ENCODE assay signal across 8 cellular contexts in the genomic region with DNA sequence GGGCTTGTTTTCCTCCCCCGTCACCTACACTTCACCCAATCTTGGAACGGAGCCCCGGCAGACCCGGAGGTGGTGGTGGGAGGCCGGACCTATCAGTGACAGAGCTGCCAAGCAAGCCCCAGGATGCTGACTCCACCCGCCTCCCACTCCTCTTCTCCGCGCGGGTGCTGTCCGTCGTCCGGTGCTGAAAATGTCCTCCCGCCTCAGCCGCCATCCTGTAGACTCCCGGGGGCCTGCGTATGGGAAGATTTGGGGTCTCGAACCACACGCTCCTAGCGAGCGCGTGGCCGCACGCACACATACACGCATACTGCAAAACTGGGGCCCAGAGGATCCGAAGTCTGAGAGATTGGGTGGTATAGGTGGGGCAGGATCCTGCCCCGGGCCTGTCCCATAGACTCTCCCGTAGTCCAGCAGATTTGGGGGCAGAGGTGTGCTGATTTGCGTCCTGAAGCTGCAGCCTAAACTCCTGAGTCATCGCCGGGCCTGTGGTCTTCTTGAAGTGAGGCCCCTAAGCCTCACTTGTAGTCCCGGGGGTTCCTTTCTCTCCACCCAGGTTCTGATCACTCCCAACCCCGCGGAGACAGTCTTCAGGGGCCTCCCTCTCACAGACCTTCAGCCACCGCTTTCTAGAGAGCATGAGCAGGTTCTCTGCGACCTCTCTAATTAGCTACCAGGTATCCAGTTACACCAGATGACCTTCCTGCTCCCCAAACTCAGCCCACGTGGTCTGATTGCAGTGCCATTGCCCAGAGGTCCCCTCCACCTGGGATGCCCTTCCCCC. TPM values are rescaled to one million over a fixed set of nuclear protein-coding genes. Genes with fewer than 3 reads are reported as not detected.
DNase-seq lines count a peak whose midpoint lies in the region; ATAC-seq, FAIRE-seq and TF ChIP-seq lines count a peak whose summit lies in the region.

No MANE protein-coding gene starts in this region.

- H3K36me3 ChIP-seq in SU-DHL-6 (ENCODE audit: low read length) (no peaks in the 10 kb centered on the region), GM12878 (ENCODE audit: control insufficient read depth in 2 of 2, insufficient read depth in 2 of 2, low read length in 1 of 2) (no peaks in the 10 kb centered on the region; a peak in 1 of 4 replicates)

- H4K20me1 ChIP-seq in SU-DHL-6 (ENCODE audit: low read depth, low read length) = no peaks in the 10 kb centered on the region
- H4K20me1 ChIP-seq in GM12878 (ENCODE audit: control insufficient read depth, insufficient read depth) = no peaks in the 10 kb centered on the region; the same call in 1 of the 2 replicates

- H3K4me3 ChIP-seq in SU-DHL-6 (ENCODE audit: insufficient read depth, low read length, poor library complexity, severe bottlenecking) (peak overlapping the region; percentile 64), GM12878 (peak overlapping the region; percentile 79)

- peaks cover 0 to 4% (median 3%) of the 10 kb centered on the region in 3 donors for H3K36me3 Mint-ChIP-seq in immature natural killer cell

- DNase-seq in AG08396 (ENCODE audit: low spot score) = peak; percentile 85
- DNase-seq in GM12878 (ENCODE audit: low read depth, low spot score) = peak; percentile 45
- DNase-seq in immature natural killer cell = peak in 1 of 3 donors; percentile 78
- DNase-seq in stimulated activated CD4-positive, alpha-beta T cell treated with anti-CD3 and anti-CD28 coated beads, Interleukin-1b, Interleukin-23, amount 100 ng/mL, for 1 hour (ENCODE audit: low read depth in 2 of 2) = peak; percentile 29 to 62
- DNase-seq in D341Med (ENCODE audit: low spot score) = no peak

- no peaks in the 10 kb centered on the region for H3K9me3 ChIP-seq in SU-DHL-6 (ENCODE audit: insufficient read depth, low read length)
- no peaks in the 10 kb centered on the region for H3K9me3 ChIP-seq in GM12878 (replicated peaks; ENCODE audit: control insufficient read depth, insufficient read depth, low read length)

- CTCF ChIA-PET in GM12878 (lab: Yijun Ruan, JAX) = interaction anchor here (0.9 to 2.7 kb wide), 12 partner anchors 11 to 245 kb away, joined by 3 to 21 read pairs (median 5); partner anchors contain the start of genes MRPL11 and RAB1B

- H3K27me3 Mint-ChIP-seq in immature natural killer cell (ENCODE audit: low read depth in 3 of 3) = peaks cover 10 to 21% (median 15%) of the 10 kb centered on the region in 3 donors

- H3K9ac ChIP-seq in SU-DHL-6 (ENCODE audit: low read length) = peak overlapping the region; percentile 62
- peak overlapping the region; percentile 79 for H3K9ac ChIP-seq in GM12878 (ENCODE audit: control insufficient read depth, insufficient read depth, low read length)

- H3K27ac ChIP-seq in SU-DHL-6 (ENCODE audit: low read depth, low read length) (no peak overlapping the region), GM12878 (ENCODE audit: control insufficient read depth, insufficient read depth) (peak overlapping the region; percentile 76)

- intact Hi-C loops in GM12878 (cut with micrococcal nuclease; ENCODE audit: unreplicated experiment) = no loop called here

- H3K79me2 ChIP-seq in SU-DHL-6 (ENCODE audit: insufficient read depth, low read length) = no peaks in the 10 kb centered on the region
- H3K79me2 ChIP-seq in GM12878 (ENCODE audit: control insufficient read depth, insufficient read depth, low read length) = peaks cover 12% of the 10 kb centered on the region

- H3K4me1 ChIP-seq in GM12878 (ENCODE audit: control insufficient read depth, insufficient read depth, low read length) = peaks cover 15% of the 10 kb centered on the region

- peak overlapping the region; percentile 67 for H3K4me2 ChIP-seq in SU-DHL-6 (ENCODE audit: low read depth, low read length, poor library complexity, severe bottlenecking)
- H3K4me2 ChIP-seq in GM12878 (ENCODE audit: control insufficient read depth, insufficient read depth) = peak overlapping the region; percentile 92

- TF ChIP-seq CTCF in SU-DHL-6 (IDR thresholded peaks at IDR 0.05; ENCODE audit: insufficient read depth, low read length, poor library complexity, severe bottlenecking) (no peak), GM12878 (IDR thresholded peaks at IDR 0.05 in 2 of 3, conservative IDR thresholded peaks at IDR 0.05 in 1 of 3; ENCODE audit: control insufficient read depth in 2 of 3, extremely low read depth in 1 of 3, insufficient read depth in 1 of 3, low read depth in 3 of 3, low read length in 3 of 3) (no peak)

- H3K4me3 Mint-ChIP-seq in immature natural killer cell = peak overlapping the region; percentile 86 to 94 (median 92)

- RAD21 ChIA-PET in GM12878 (lab: Charles Lee; ENCODE audit: unreplicated experiment) = interaction anchor here (0.6 to 2.0 kb wide), 13 partner anchors 20 to 251 kb away, joined by 3 to 28 read pairs (median 4); partner anchors contain the start of genes BRMS1, PELI3 and RAB1B

- 12% methylated on average over 35 of the region's 36 CpGs for WGBS in GM12878 (ENCODE audit: insufficient coverage, insufficient replicate concordance, low lambda C conversion rate, missing lambda C conversion rate)

- POLR2A ChIA-PET in GM12878 (lab: Charles Lee) = interaction anchor here (0.7 to 2.4 kb wide), 16 partner anchors 8 to 1022 kb away, joined by 3 to 26 read pairs (median 3); partner anchors contain the start of genes BRMS1, FIBP and RAB1B

- H2AFZ ChIP-seq in SU-DHL-6 (ENCODE audit: low read depth, low read length, severe bottlenecking) (peak overlapping the region; percentile 76), GM12878 (ENCODE audit: control insufficient read depth, low read depth, low read length) (peak overlapping the region; percentile 97)

- H3F3A ChIP-seq in SU-DHL-6 (ENCODE audit: insufficient read depth) = no peaks in the 10 kb centered on the region

- no peak for TF ChIP-seq EP300 in GM12878 (IDR thresholded peaks at IDR 0.05; ENCODE audit: borderline replicate concordance in 1 of 2, control insufficient read depth in 1 of 2, low read depth in 2 of 2, low read length in 2 of 2)

- in situ Hi-C loops in GM12878 (cut with MboI) = no loop called here

- no peak for TF ChIP-seq POLR2A in GM12878 (IDR thresholded peaks at IDR 0.05; ENCODE audit: low read depth, low read length)

- SMC1A ChIA-PET in GM12878 (lab: Charles Lee; ENCODE audit: uncharacterized antibody, unreplicated experiment) = interaction anchor here (1.0 to 2.5 kb wide), 5 partner anchors 13 to 139 kb away, joined by 3 to 10 read pairs (median 5); no protein-coding TSS in a partner anchor

- FAIRE-seq in GM12878 (lab: Jason Lieb, UNC) = no peak

- no peaks in the 10 kb centered on the region for H3K9me2 ChIP-seq in SU-DHL-6 (replicated peaks; ENCODE audit: insufficient read depth, low read length)

- TSS peak; percentile 98 for BruUV-seq in GM12878 (replicated peaks; lab: Mats Ljungman, UMichigan)

- TF ChIP-seq RAD21 in GM12878 (IDR thresholded peaks at IDR 0.05; ENCODE audit: insufficient read depth, low read depth, low read length) = no peak

- peaks cover 35 to 37% of the 10 kb centered on the region in 2 donors for H3K4me1 Mint-ChIP-seq in immature natural killer cell

- peaks cover 0 to 2% (median 0%) of the 10 kb centered on the region in 6 donors for H3K9me3 Mint-ChIP-seq in immature natural killer cell

- peak overlapping the region; percentile 78 to 91 (median 88) for H3K27ac Mint-ChIP-seq in immature natural killer cell

- ATAC-seq in GM18909 (IDR thresholded peaks at IDR 0.05; ENCODE audit: poor library complexity, unreplicated experiment) (peak; percentile 36), HG03196 (IDR thresholded peaks at IDR 0.05; ENCODE audit: unreplicated experiment) (peak; percentile 38), GM12878 (peak; percentile 70)

- H3K27me3 ChIP-seq in SU-DHL-6 (ENCODE audit: low read length) (no peaks in the 10 kb centered on the region), GM12878 (replicated peaks in 1 of 2; ENCODE audit: control insufficient read depth in 2 of 2, insufficient read depth in 2 of 2, low read length in 1 of 2) (peaks cover 2 to 7% of the 10 kb centered on the region in 2 experiments; a peak in 2 of 4 replicates)

RNA-seq across cellular contexts. Expression of gene YIF1A, which starts 0.8 kb away (rescaled TPM):
- total RNA-seq in GM12878 (2013; cell fraction: nucleolus; rRNA removed) = 40.4 and 41.0 TPM in 2 replicates
- 97.7 and 123 TPM in 2 replicates for total RNA-seq in GM12878 (2014; rRNA removed)
- total RNA-seq in GM12878 (2014; rRNA removed; fragmentation: Illumina TruSeq; extraction: Trizol) = 30.4 and 37.3 TPM in 2 replicates
- 84.0 and 91.0 TPM in 2 replicates for total RNA-seq in GM12878 (2021)
- polyA plus RNA-seq in GM12878 (2011; ENCODE audit: low read depth) = 66.9 TPM
- 17.2 and 40.2 TPM in 2 replicates for polyA plus RNA-seq in GM12878 (2011; rRNA removed)
- 108 and 130 TPM in 2 replicates for polyA plus RNA-seq in GM12878 (2011; cell fraction: cytosol; rRNA removed)
- polyA plus RNA-seq in GM12878 (2011; cell fraction: nucleus; rRNA removed) = 81.0 and 87.6 TPM in 2 replicates
- 63.6 and 76.4 TPM in 2 replicates for polyA plus RNA-seq in GM12878 (2012)
- polyA plus RNA-seq in GM12878 (2014; fragmentation: Illumina TruSeq; extraction: Trizol) = 40.0 and 52.5 TPM in 2 replicates
- 10 to 100 TPM in 1 of 2 experiments, 1 to 10 TPM in 1; 6.6 to 17.5 TPM for polyA plus RNA-seq in GM12878 (2014; fragmentation: Nextera tagmentation; extraction: Ambion mirVana)
- 93.2 and 96.0 TPM in 2 replicates for polyA plus RNA-seq in GM12878 (2014; rRNA removed)
- 100 to 1,000 TPM; 111 to 128 TPM for polyA plus RNA-seq in GM12878 (2016; fragmentation: Nextera tagmentation; extraction: Ambion mirVana)
- 65.0 and 103 TPM in 2 replicates for polyA minus RNA-seq in GM12878 (2011; rRNA and poly(A)+ RNA removed)
- polyA minus RNA-seq in GM12878 (2011; cell fraction: cytosol; rRNA and poly(A)+ RNA removed) = 46.4 and 50.5 TPM in 2 replicates
- polyA minus RNA-seq in GM12878 (2011; cell fraction: nucleus; rRNA and poly(A)+ RNA removed) = 21.9 and 37.2 TPM in 2 replicates
- polyA plus RNA-seq in immature natural killer cell = 10 to 100 TPM; 55.7 to 85.2 (median 62.1) TPM

RNA-seq across cellular contexts. Expression of gene TMEM151A, which starts 2.0 kb away (rescaled TPM):
- total RNA-seq in GM12878 (2013; cell fraction: nucleolus; rRNA removed) = not detected in 2 replicates
- total RNA-seq in GM12878 (2014; rRNA removed) (not detected in 2 replicates), GM12878 (2014; rRNA removed; fragmentation: Illumina TruSeq; extraction: Trizol) (not detected in 2 replicates), GM12878 (2021) (0.11 TPM in 1 of 2 replicates, not detected in the other)
- polyA plus RNA-seq in GM12878 (2011; ENCODE audit: low read depth) = not detected
- polyA plus RNA-seq in GM12878 (2011; rRNA removed) (not detected in 2 replicates), GM12878 (2014; fragmentation: Illumina TruSeq; extraction: Trizol) (not detected in 2 replicates), GM12878 (2014; fragmentation: Nextera tagmentation; extraction: Ambion mirVana) (not detected), GM12878 (2014; rRNA removed) (0.04 TPM in 1 of 2 replicates, not detected in the other), GM12878 (2016; fragmentation: Nextera tagmentation; extraction: Ambion mirVana) (not detected), immature natural killer cell (not detected)
- 0.03 TPM in 1 of 2 replicates, not detected in the other for polyA plus RNA-seq in GM12878 (2011; cell fraction: cytosol; rRNA removed)
- polyA plus RNA-seq in GM12878 (2011; cell fraction: nucleus; rRNA removed) = not detected in 2 replicates
- 0.07 TPM in 1 of 2 replicates, not detected in the other for polyA plus RNA-seq in GM12878 (2012)
- polyA minus RNA-seq in GM12878 (2011; rRNA and poly(A)+ RNA removed) = not detected in 2 replicates
- not detected in 2 replicates for polyA minus RNA-seq in GM12878 (2011; cell fraction: cytosol; rRNA and poly(A)+ RNA removed)
- not detected in 2 replicates for polyA minus RNA-seq in GM12878 (2011; cell fraction: nucleus; rRNA and poly(A)+ RNA removed)

RNA-seq across cellular contexts. Expression of gene CNIH2, which starts 11.8 kb away (rescaled TPM):
- total RNA-seq in GM12878 (2013; cell fraction: nucleolus; rRNA removed) = 0.32 and 0.58 TPM in 2 replicates
- total RNA-seq in GM12878 (2014; rRNA removed) = 0.38 and 0.62 TPM in 2 replicates
- 0.23 and 0.27 TPM in 2 replicates for total RNA-seq in GM12878 (2014; rRNA removed; fragmentation: Illumina TruSeq; extraction: Trizol)
- total RNA-seq in GM12878 (2021) = 1.2 and 2.0 TPM in 2 replicates
- 0.29 TPM for polyA plus RNA-seq in GM12878 (2011; ENCODE audit: low read depth)
- 0.73 and 0.76 TPM in 2 replicates for polyA plus RNA-seq in GM12878 (2011; rRNA removed)
- 0.90 and 1.0 TPM in 2 replicates for polyA plus RNA-seq in GM12878 (2011; cell fraction: cytosol; rRNA removed)
- 2.7 and 2.9 TPM in 2 replicates for polyA plus RNA-seq in GM12878 (2011; cell fraction: nucleus; rRNA removed)
- 0.77 and 0.97 TPM in 2 replicates for polyA plus RNA-seq in GM12878 (2012)
- polyA plus RNA-seq in GM12878 (2014; fragmentation: Illumina TruSeq; extraction: Trizol) = 0.82 and 0.90 TPM in 2 replicates
- under 1 TPM in 1 of 2 experiments, not detected in 1; 0.07 TPM for polyA plus RNA-seq in GM12878 (2014; fragmentation: Nextera tagmentation; extraction: Ambion mirVana)
- polyA plus RNA-seq in GM12878 (2014; rRNA removed) = 1.0 and 1.3 TPM in 2 replicates
- polyA plus RNA-seq in GM12878 (2016; fragmentation: Nextera tagmentation; extraction: Ambion mirVana) = under 1 TPM in 1 of 2 experiments, not detected in 1; 0.19 TPM
- 1.1 TPM in 1 of 2 replicates, not detected in the other for polyA minus RNA-seq in GM12878 (2011; rRNA and poly(A)+ RNA removed)
- not detected in 2 replicates for polyA minus RNA-seq in GM12878 (2011; cell fraction: cytosol; rRNA and poly(A)+ RNA removed)
- 0.24 and 0.57 TPM in 2 replicates for polyA minus RNA-seq in GM12878 (2011; cell fraction: nucleus; rRNA and poly(A)+ RNA removed)
- not detected for polyA plus RNA-seq in immature natural killer cell

RNA-seq across cellular contexts. Expression of gene RAB1B, which starts 21.3 kb away (rescaled TPM):
- 16.5 and 17.0 TPM in 2 replicates for total RNA-seq in GM12878 (2013; cell fraction: nucleolus; rRNA removed)
- total RNA-seq in GM12878 (2014; rRNA removed) = 130 and 142 TPM in 2 replicates
- 61.7 and 69.3 TPM in 2 replicates for total RNA-seq in GM12878 (2014; rRNA removed; fragmentation: Illumina TruSeq; extraction: Trizol)
- total RNA-seq in GM12878 (2021) = 138 and 150 TPM in 2 replicates
- 39.7 TPM for polyA plus RNA-seq in GM12878 (2011; ENCODE audit: low read depth)
- polyA plus RNA-seq in GM12878 (2011; rRNA removed) = 53.4 and 130 TPM in 2 replicates
- polyA plus RNA-seq in GM12878 (2011; cell fraction: cytosol; rRNA removed) = 222 and 264 TPM in 2 replicates
- polyA plus RNA-seq in GM12878 (2011; cell fraction: nucleus; rRNA removed) = 109 and 129 TPM in 2 replicates
- polyA plus RNA-seq in GM12878 (2012) = 97.6 and 106 TPM in 2 replicates
- polyA plus RNA-seq in GM12878 (2014; fragmentation: Illumina TruSeq; extraction: Trizol) = 65.1 and 117 TPM in 2 replicates
- 10 to 100 TPM; 10.4 to 15.6 TPM for polyA plus RNA-seq in GM12878 (2014; fragmentation: Nextera tagmentation; extraction: Ambion mirVana)
- 193 and 221 TPM in 2 replicates for polyA plus RNA-seq in GM12878 (2014; rRNA removed)
- 10 to 100 TPM; 66.1 to 76.4 TPM for polyA plus RNA-seq in GM12878 (2016; fragmentation: Nextera tagmentation; extraction: Ambion mirVana)
- 105 and 171 TPM in 2 replicates for polyA minus RNA-seq in GM12878 (2011; rRNA and poly(A)+ RNA removed)
- 62.7 and 73.4 TPM in 2 replicates for polyA minus RNA-seq in GM12878 (2011; cell fraction: cytosol; rRNA and poly(A)+ RNA removed)
- 14.0 and 21.5 TPM in 2 replicates for polyA minus RNA-seq in GM12878 (2011; cell fraction: nucleus; rRNA and poly(A)+ RNA removed)
- polyA plus RNA-seq in immature natural killer cell = 10 to 100 TPM; 22.9 to 33.2 (median 25.8) TPM

RNA-seq across cellular contexts. Expression of gene CD248, which starts 27.1 kb away (rescaled TPM):
- total RNA-seq in GM12878 (2013; cell fraction: nucleolus; rRNA removed) = not detected in 2 replicates
- total RNA-seq in GM12878 (2014; rRNA removed) (not detected in 2 replicates), GM12878 (2014; rRNA removed; fragmentation: Illumina TruSeq; extraction: Trizol) (not detected in 2 replicates), GM12878 (2021) (0.13 and 0.21 TPM in 2 replicates)
- polyA plus RNA-seq in GM12878 (2011; ENCODE audit: low read depth) = not detected
- polyA plus RNA-seq in GM12878 (2011; rRNA removed) (not detected in 2 replicates), GM12878 (2014; fragmentation: Illumina TruSeq; extraction: Trizol) (not detected in 2 replicates), GM12878 (2014; fragmentation: Nextera tagmentation; extraction: Ambion mirVana) (not detected), GM12878 (2014; rRNA removed) (not detected in 2 replicates), GM12878 (2016; fragmentation: Nextera tagmentation; extraction: Ambion mirVana) (under 1 TPM; 0.10 to 0.20 TPM), immature natural killer cell (not detected)
- polyA plus RNA-seq in GM12878 (2011; cell fraction: cytosol; rRNA removed) = not detected in 2 replicates
- not detected in 2 replicates for polyA plus RNA-seq in GM12878 (2011; cell fraction: nucleus; rRNA removed)
- polyA plus RNA-seq in GM12878 (2012) = not detected in 2 replicates
- polyA minus RNA-seq in GM12878 (2011; rRNA and poly(A)+ RNA removed) = not detected in 2 replicates
- polyA minus RNA-seq in GM12878 (2011; cell fraction: cytosol; rRNA and poly(A)+ RNA removed) = not detected in 2 replicates
- not detected in 2 replicates for polyA minus RNA-seq in GM12878 (2011; cell fraction: nucleus; rRNA and poly(A)+ RNA removed)
